Comparison of ENCODE assay signal across 1 cellular context in genomic region chr12:103855036-103855712, GRCh38.
TF ChIP-seq lines count a peak whose summit lies in the region.

No MANE protein-coding gene starts in this region.

TF ChIP-seq in HepG2, 621 proteins besides CTCF, POLR2A, EP300 and RAD21 (continued from another document and continues in another):
- TF ChIP-seq IKZF5 (CRISPR knock-in tag; IDR thresholded peaks at IDR 0.05) (0 out of 2 replicates have a peak, but pooled peaks have one; percentile 35), EED (CRISPR knock-in tag; IDR thresholded peaks at IDR 0.05) (no peak), TCF7 (IDR thresholded peaks at IDR 0.05; ENCODE audit: low read depth) (peak; percentile 60), MEIS2 (CRISPR knock-in tag; IDR thresholded peaks at IDR 0.05) (0 out of 2 replicates have a peak, but pooled peaks have one; percentile 23), KLF16 (CRISPR knock-in tag; IDR thresholded peaks at IDR 0.05) (0 out of 4 replicates have a peak, but pooled peaks of 1 of the 2 experiments have one; percentile 21), CBFB (CRISPR knock-in tag; IDR thresholded peaks at IDR 0.05) (0 out of 2 replicates have a peak, but pooled peaks have one; percentile 33), FOXA3 (CRISPR knock-in tag; IDR thresholded peaks at IDR 0.05) (peak; percentile 95), MLX (CRISPR knock-in tag; IDR thresholded peaks at IDR 0.05) (peak; percentile 41; the same call in 1 of the 2 replicates), ZNF609 (CRISPR knock-in tag; IDR thresholded peaks at IDR 0.05; ENCODE audit: borderline replicate concordance) (peak; percentile 91), HIC2 (CRISPR knock-in tag; IDR thresholded peaks at IDR 0.05; ENCODE audit: low read depth) (no peak), ZBTB38 (CRISPR knock-in tag; IDR thresholded peaks at IDR 0.05) (no peak), ZNF644 (CRISPR knock-in tag; IDR thresholded peaks at IDR 0.05; ENCODE audit: low read depth) (0 out of 2 replicates have a peak, but pooled peaks have one; percentile 48), DDIT3 (CRISPR knock-in tag; IDR thresholded peaks at IDR 0.05) (no peak), FOXP1 (IDR thresholded peaks at IDR 0.05) (no peak), FOXP1 (CRISPR knock-in tag; IDR thresholded peaks at IDR 0.05) (peak; percentile 82; the same call in 1 of the 2 replicates), SP5 (CRISPR knock-in tag; IDR thresholded peaks at IDR 0.05; ENCODE audit: borderline replicate concordance, low read depth) (peak; percentile 99), MAZ (IDR thresholded peaks at IDR 0.05; ENCODE audit: borderline replicate concordance, low read depth, low read length) (no peak), MAZ (CRISPR knock-in tag; IDR thresholded peaks at IDR 0.05; ENCODE audit: low read depth) (no peak), ZNF776 (CRISPR knock-in tag; IDR thresholded peaks at IDR 0.05) (no peak), BRF2 (CRISPR knock-in tag; IDR thresholded peaks at IDR 0.05) (0 out of 2 replicates have a peak, but pooled peaks have one; percentile 45), MXI1 (IDR thresholded peaks at IDR 0.05; ENCODE audit: borderline replicate concordance, low read depth, low read length) (no peak), TBX3 (IDR thresholded peaks at IDR 0.05; ENCODE audit: borderline replicate concordance) (peak; percentile 47; the same call in 1 of the 2 replicates), PTBP1 (IDR thresholded peaks at IDR 0.05; ENCODE audit: low read depth, low read length, poor library complexity, severe bottlenecking) (no peak), ETV5 (CRISPR knock-in tag; IDR thresholded peaks at IDR 0.05; ENCODE audit: borderline replicate concordance) (peak; percentile 21; the same call in 1 of the 2 replicates), AFF4 (CRISPR knock-in tag; IDR thresholded peaks at IDR 0.05) (no peak), HOMEZ (CRISPR knock-in tag; IDR thresholded peaks at IDR 0.05; ENCODE audit: low read depth) (peak; percentile 56; the same call in 1 of the 2 replicates), ZNF710 (CRISPR knock-in tag; IDR thresholded peaks at IDR 0.05; ENCODE audit: borderline replicate concordance) (peak; percentile 55; the same call in 1 of the 2 replicates), RXRB (CRISPR knock-in tag; IDR thresholded peaks at IDR 0.05; ENCODE audit: borderline replicate concordance) (peak; percentile 54; the same call in 1 of the 2 replicates), SMC3 (IDR thresholded peaks at IDR 0.05; ENCODE audit: low read length) (peak; percentile 8; the same call in 1 of the 2 replicates), NR2F1 (CRISPR knock-in tag; IDR thresholded peaks at IDR 0.05) (peak; percentile 37 to 70; a peak in 1 of 4 replicates), IRF2 (CRISPR knock-in tag; IDR thresholded peaks at IDR 0.05) (peak; percentile 64; the same call in 1 of the 2 replicates), ZNF589 (CRISPR knock-in tag; conservative IDR thresholded peaks at IDR 0.05) (no peak), PREB (CRISPR knock-in tag; IDR thresholded peaks at IDR 0.05) (no peak), POGZ (CRISPR knock-in tag; IDR thresholded peaks at IDR 0.05) (peak; percentile 65), POGK (CRISPR knock-in tag; conservative IDR thresholded peaks at IDR 0.05) (no peak), SOX13 (IDR thresholded peaks at IDR 0.05) (no peak), SOX13 (CRISPR knock-in tag; conservative IDR thresholded peaks at IDR 0.05 in 1 of 2, IDR thresholded peaks at IDR 0.05 in 1 of 2) (peak in 1 of 2 experiments; percentile 77; a peak in 2 of 4 replicates)
